Comparison of ENCODE assay signal across 1 cellular context in genomic region chr4:186144596-186145569, GRCh38.
TF ChIP-seq lines count a peak whose summit lies in the region.

No MANE protein-coding gene starts in this region.

TF ChIP-seq in HepG2, 621 proteins besides CTCF, POLR2A, EP300 and RAD21:
- peak; percentile 34 for TF ChIP-seq ZNF687 (CRISPR knock-in tag; IDR thresholded peaks at IDR 0.05)
- TF ChIP-seq GMEB1 (CRISPR knock-in tag; IDR thresholded peaks at IDR 0.05; ENCODE audit: borderline replicate concordance) = 0 out of 2 replicates have a peak, but pooled peaks have one; percentile 17
- no peak for TF ChIP-seq JUND (CRISPR knock-in tag; IDR thresholded peaks at IDR 0.05)
- TF ChIP-seq CENPBD1 (CRISPR knock-in tag; IDR thresholded peaks at IDR 0.05; ENCODE audit: borderline replicate concordance, low read depth) = no peak
- peak; percentile 96 for TF ChIP-seq ZNF800 (CRISPR knock-in tag; IDR thresholded peaks at IDR 0.05)
- peak; percentile 58; the same call in 1 of the 2 replicates for TF ChIP-seq EZH2 (conservative IDR thresholded peaks at IDR 0.05; ENCODE audit: low read depth, low read length)
- TF ChIP-seq UBTF (CRISPR knock-in tag; IDR thresholded peaks at IDR 0.05) = peak; percentile 89
- TF ChIP-seq CBX2 (IDR thresholded peaks at IDR 0.05; ENCODE audit: low read depth, low read length) = no peak; the same call in 1 of the 2 replicates
- TF ChIP-seq CBX2 (CRISPR knock-in tag; IDR thresholded peaks at IDR 0.05; ENCODE audit: low read depth) = 0 out of 2 replicates have a peak, but pooled peaks have one; percentile 43
- TF ChIP-seq ZNF776 (CRISPR knock-in tag; IDR thresholded peaks at IDR 0.05) = no peak
- peak; percentile 58; the same call in 1 of the 2 replicates for TF ChIP-seq MTF2 (CRISPR knock-in tag; IDR thresholded peaks at IDR 0.05; ENCODE audit: borderline replicate concordance)
- no peak for TF ChIP-seq NFKBIZ (CRISPR knock-in tag; IDR thresholded peaks at IDR 0.05)
TF ChIP-seq in HepG2: peak in this region for 7.
